Comparison of ENCODE assay signal across 1 cellular context in genomic region chr17:37488009-37488604, GRCh38.
A peak's percentile ranks its signal among the peaks of the same experiment; 100 is the strongest.
TF ChIP-seq lines count a peak whose summit lies in the region.

No MANE protein-coding gene starts in this region.

TF ChIP-seq in HepG2, 621 proteins besides CTCF, POLR2A, EP300 and RAD21 (continued from another document and continues in another):
- TF ChIP-seq ARID3A (IDR thresholded peaks at IDR 0.05; ENCODE audit: low read depth, low read length) (peak; percentile 84), IKZF5 (CRISPR knock-in tag; IDR thresholded peaks at IDR 0.05) (peak; percentile 57; the same call in 1 of the 2 replicates), ZNF33B (CRISPR knock-in tag; IDR thresholded peaks at IDR 0.05) (no peak), GMEB2 (CRISPR knock-in tag; IDR thresholded peaks at IDR 0.05; ENCODE audit: low read depth) (no peak), ZSCAN9 (CRISPR knock-in tag; IDR thresholded peaks at IDR 0.05; ENCODE audit: borderline replicate concordance) (peak; percentile 42; the same call in 1 of the 2 replicates), MBD4 (IDR thresholded peaks at IDR 0.05; ENCODE audit: borderline replicate concordance, low read length) (no peak), ZNF160 (CRISPR knock-in tag; IDR thresholded peaks at IDR 0.05) (no peak), ZFP37 (CRISPR knock-in tag; IDR thresholded peaks at IDR 0.05; ENCODE audit: borderline replicate concordance) (no peak), ZNF430 (CRISPR knock-in tag; IDR thresholded peaks at IDR 0.05) (no peak), PPARG (CRISPR knock-in tag; conservative IDR thresholded peaks at IDR 0.05) (no peak), TEAD2 (CRISPR knock-in tag; IDR thresholded peaks at IDR 0.05) (no peak), BRCA1 (CRISPR knock-in tag; IDR thresholded peaks at IDR 0.05) (no peak), CREBL2 (CRISPR knock-in tag; IDR thresholded peaks at IDR 0.05; ENCODE audit: borderline replicate concordance) (no peak), MTERF4 (CRISPR knock-in tag; IDR thresholded peaks at IDR 0.05) (no peak), MTF2 (CRISPR knock-in tag; IDR thresholded peaks at IDR 0.05; ENCODE audit: borderline replicate concordance) (no peak), SP1 (IDR thresholded peaks at IDR 0.05) (no peak), SP1 (CRISPR knock-in tag; IDR thresholded peaks at IDR 0.05) (no peak), ZNF770 (CRISPR knock-in tag; IDR thresholded peaks at IDR 0.05) (no peak), ARNTL (CRISPR knock-in tag; IDR thresholded peaks at IDR 0.05) (0 out of 2 replicates have a peak, but pooled peaks have one; percentile 43), TAF1 (CRISPR knock-in tag; IDR thresholded peaks at IDR 0.05) (peak; percentile 2; the same call in 1 of the 2 replicates), ZFP1 (CRISPR knock-in tag; IDR thresholded peaks at IDR 0.05) (no peak), MIXL1 (CRISPR knock-in tag; IDR thresholded peaks at IDR 0.05) (peak; percentile 82), HNRNPLL (IDR thresholded peaks at IDR 0.05; ENCODE audit: low read depth, low read length, poor library complexity, severe bottlenecking) (no peak), ZHX2 (IDR thresholded peaks at IDR 0.05; ENCODE audit: low read depth) (peak; percentile 44; the same call in 1 of the 2 replicates), ZHX2 (CRISPR knock-in tag; IDR thresholded peaks at IDR 0.05; ENCODE audit: borderline replicate concordance) (no peak), MEF2D (CRISPR knock-in tag; IDR thresholded peaks at IDR 0.05) (no peak; the same call in 1 of the 2 replicates), DZIP1 (CRISPR knock-in tag; IDR thresholded peaks at IDR 0.05) (no peak), AGO2 (optimal IDR thresholded peaks at IDR 0.05; ENCODE audit: low read depth, low read length) (no peak), ADNP (CRISPR knock-in tag; IDR thresholded peaks at IDR 0.05) (no peak), ZNF20 (CRISPR knock-in tag; IDR thresholded peaks at IDR 0.05) (no peak), GLI4 (CRISPR knock-in tag; IDR thresholded peaks at IDR 0.05; ENCODE audit: borderline replicate concordance) (no peak), TIGD3 (CRISPR knock-in tag; IDR thresholded peaks at IDR 0.05; ENCODE audit: borderline replicate concordance) (no peak), CHCHD3 (CRISPR knock-in tag; IDR thresholded peaks at IDR 0.05) (no peak), KLF9 (CRISPR knock-in tag; IDR thresholded peaks at IDR 0.05; ENCODE audit: low read depth) (peak; percentile 69; the same call in 1 of the 2 replicates), MXD3 (CRISPR knock-in tag; IDR thresholded peaks at IDR 0.05) (no peak), KDM1A (CRISPR knock-in tag; IDR thresholded peaks at IDR 0.05) (peak; percentile 60; the same call in 1 of the 2 replicates), MAX (IDR thresholded peaks at IDR 0.05) (no peak), HNRNPUL1 (IDR thresholded peaks at IDR 0.05; ENCODE audit: low read depth, low read length) (no peak), KLF12 (CRISPR knock-in tag; IDR thresholded peaks at IDR 0.05; ENCODE audit: borderline replicate concordance) (no peak), SOX13 (IDR thresholded peaks at IDR 0.05) (no peak), SOX13 (CRISPR knock-in tag; conservative IDR thresholded peaks at IDR 0.05 in 1 of 2, IDR thresholded peaks at IDR 0.05 in 1 of 2) (peak in 1 of 2 experiments; percentile 72; a peak in 2 of 4 replicates), ZNF136 (CRISPR knock-in tag; IDR thresholded peaks at IDR 0.05; ENCODE audit: low read depth) (no peak), ZFP91 (CRISPR knock-in tag; IDR thresholded peaks at IDR 0.05; ENCODE audit: borderline replicate concordance) (no peak)
